8 cellular contexts compared by ENCODE assay signal in the genomic region with DNA sequence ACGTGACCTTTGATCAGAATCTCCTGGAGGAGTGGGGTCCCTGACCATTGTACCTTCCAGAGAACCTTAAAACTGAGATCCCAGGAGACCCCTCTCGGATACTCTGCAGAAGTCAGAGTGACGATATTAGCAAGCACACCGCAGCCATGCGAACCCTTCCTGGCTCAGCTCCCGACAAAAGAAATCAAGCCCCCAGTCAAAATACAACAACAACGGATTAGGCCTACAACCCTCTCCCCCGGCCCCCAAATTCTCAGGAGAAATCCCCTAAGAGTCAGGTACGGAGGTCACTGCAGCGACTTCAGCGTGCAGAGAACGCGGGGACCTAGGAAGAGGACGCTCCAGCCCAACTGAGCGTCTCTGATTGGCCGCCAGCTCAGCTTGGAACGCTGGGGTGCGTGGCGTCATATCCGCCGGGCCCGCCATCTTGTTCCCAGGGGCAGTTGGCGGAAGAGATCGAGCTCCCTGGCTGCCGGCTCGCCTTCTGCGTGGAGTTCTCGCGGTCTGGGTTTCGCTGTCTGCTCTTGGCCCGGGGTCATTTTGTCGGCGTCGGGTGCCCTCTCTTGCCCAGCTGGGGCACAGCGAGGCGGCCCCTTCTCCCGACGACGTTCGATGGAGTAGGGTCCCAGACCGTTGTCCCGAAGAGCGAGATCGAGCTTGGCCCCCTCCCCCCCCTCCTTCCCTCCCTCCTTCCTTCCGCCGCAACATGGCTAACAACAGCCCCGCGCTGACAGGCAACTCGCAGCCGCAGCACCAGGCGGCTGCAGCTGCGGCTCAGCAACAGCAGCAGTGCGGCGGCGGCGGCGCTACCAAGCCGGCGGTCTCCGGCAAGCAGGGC. TPM values are rescaled to one million over a fixed set of nuclear protein-coding genes. Genes with fewer than 3 reads are reported as not detected.
DNase-seq lines count a peak whose midpoint lies in the region; ATAC-seq and TF ChIP-seq lines count a peak whose summit lies in the region.

TSS of gene PRPF38B (plus strand) at position 425 of the 838 bp plus-strand sequence. CDS start at position 707, 282 bp downstream.

- peaks cover 23% of the 10 kb centered on the region for H3K36me3 ChIP-seq in HUES6 (ENCODE audit: control insufficient read depth, insufficient read depth, low read length)
- peaks cover 30% of the 10 kb centered on the region for H3K36me3 ChIP-seq in OCI-LY3 (replicated peaks; ENCODE audit: low read depth, low read length)

- intact Hi-C loops in Calu3 (cut with micrococcal nuclease; ENCODE audit: unreplicated experiment): loop anchor here (2.0 to 10.0 kb wide), 2 partner anchors 55 to 203 kb away; partner anchors contain the start of gene STXBP3

- no peaks in the 10 kb centered on the region for H3K9me3 ChIP-seq in HUES6 (ENCODE audit: control insufficient read depth, insufficient read depth, low read depth, low read length)
- no peaks in the 10 kb centered on the region for H3K9me3 ChIP-seq in OCI-LY3 (ENCODE audit: insufficient read depth, low read length)
- H3K9me3 ChIP-seq in mononuclear cell (ENCODE audit: low read depth, low read length): no peaks in the 10 kb centered on the region

- peak within 1 kb of the TSS; percentile 93 for H3K9ac ChIP-seq in HUES6 (ENCODE audit: low read length)
- peak within 1 kb of the TSS; percentile 94 for H3K9ac ChIP-seq in OCI-LY3 (ENCODE audit: low read length)

- H3K4me3 Mint-ChIP-seq in Calu3 (ENCODE audit: low read depth, unreplicated experiment): peak within 1 kb of the TSS; percentile 92

- DNase-seq in Calu3 (peak; percentile 87), activated T-cell treated with anti-CD3 and anti-CD28 coated beads for 1 hour (ENCODE audit: low read depth) (peak; percentile 85), epidermal melanocyte (ENCODE audit: insufficient read length, low spot score) (peak; percentile 87)
- DNase-seq in stimulated activated CD8-positive, alpha-beta memory T cell treated with anti-CD3 and anti-CD28 coated beads, Interleukin-4, amount 100 ng/mL, for 1 hour (ENCODE audit: low read depth in 2 of 2, low spot score in 1 of 2): peak; percentile 80 to 88

- no peaks in the 10 kb centered on the region for H3K27me3 Mint-ChIP-seq in Calu3 (ENCODE audit: unreplicated experiment)

- H3K4me3 ChIP-seq in HUES6 (ENCODE audit: low read depth, low read length) (peak within 1 kb of the TSS; percentile 80), OCI-LY3 (ENCODE audit: low read length) (peak within 1 kb of the TSS; percentile 99), mononuclear cell (ENCODE audit: low read length) (peak within 1 kb of the TSS; percentile 68)

- peaks cover 45% of the 10 kb centered on the region for H3K36me3 Mint-ChIP-seq in Calu3 (ENCODE audit: insufficient read depth, unreplicated experiment)

- H3K27ac ChIP-seq in HUES6 (ENCODE audit: low read depth, low read length) (peak within 1 kb of the TSS; percentile 90), OCI-LY3 (ENCODE audit: low read length) (peak within 1 kb of the TSS; percentile 88)

- peaks cover 16% of the 10 kb centered on the region for H3K4me1 Mint-ChIP-seq in Calu3 (ENCODE audit: low read depth, unreplicated experiment)

- TF ChIP-seq CTCF in Calu3 (IDR thresholded peaks at IDR 0.05; ENCODE audit: unreplicated experiment): no peak
- no peak for TF ChIP-seq CTCF in OCI-LY3 (IDR thresholded peaks at IDR 0.05; ENCODE audit: low read depth, low read length)

- peak within 1 kb of the TSS; percentile 96 for H3K4me2 ChIP-seq in OCI-LY3 (ENCODE audit: low read length)

- no peaks in the 10 kb centered on the region for H3K4me1 ChIP-seq in HUES6 (ENCODE audit: control insufficient read depth, insufficient read depth, low read length)
- peaks cover 17% of the 10 kb centered on the region for H3K4me1 ChIP-seq in OCI-LY3 (ENCODE audit: low read length)
- H3K4me1 ChIP-seq in mononuclear cell (ENCODE audit: insufficient read depth, low read length): peaks cover 23% of the 10 kb centered on the region

- H3K27me3 ChIP-seq in HUES6 (ENCODE audit: control insufficient read depth, insufficient read depth, low read length) (no peaks in the 10 kb centered on the region), OCI-LY3 (ENCODE audit: low read depth, low read length) (no peaks in the 10 kb centered on the region), mononuclear cell (ENCODE audit: insufficient read depth, low read length) (no peaks in the 10 kb centered on the region)

- peak within 1 kb of the TSS; percentile 83 for H2AFZ ChIP-seq in OCI-LY3 (ENCODE audit: low read depth, low read length)

- peak; percentile 92 for ATAC-seq in GM21423 (IDR thresholded peaks at IDR 0.05; ENCODE audit: unreplicated experiment)

- peak within 1 kb of the TSS; percentile 76 for H3K27ac Mint-ChIP-seq in Calu3 (ENCODE audit: unreplicated experiment)

- peaks cover 61% of the 10 kb centered on the region for H3K79me2 ChIP-seq in OCI-LY3 (ENCODE audit: low read length)

- BruUV-seq in Calu3 (replicated peaks; lab: Mats Ljungman, UMichigan): no TSS peak

- H4K20me1 ChIP-seq in OCI-LY3 (ENCODE audit: insufficient read depth, low read length): peaks cover 27% of the 10 kb centered on the region

- CTCF ChIA-PET in Calu3 (lab: Charles Lee): interaction anchor here (0.9 to 1.8 kb wide), 4 partner anchors 11 to 45 kb away, joined by 3 to 6 read pairs (median 4); partner anchors contain the start of gene HENMT1

- H3K9me3 Mint-ChIP-seq in Calu3 (ENCODE audit: low read depth, unreplicated experiment): no peaks in the 10 kb centered on the region

RNA-seq across cellular contexts. Expression of gene PRPF38B, which starts in this region (rescaled TPM):
- 45.7 and 47.6 TPM in 2 replicates for total RNA-seq in Calu3 (2022)
- total RNA-seq in mononuclear cell: 58.4 TPM

Comparison
In these comparisons a context has a peak if more than half of its experiments do, and no peak if none do; other contexts are left out.
1. Peak in every context shown above with its lines: DNase-seq, ATAC-seq, H3K4me3 ChIP-seq and H3K27ac ChIP-seq.